ENCODE assay signal across 21 cellular contexts in the genomic region with DNA sequence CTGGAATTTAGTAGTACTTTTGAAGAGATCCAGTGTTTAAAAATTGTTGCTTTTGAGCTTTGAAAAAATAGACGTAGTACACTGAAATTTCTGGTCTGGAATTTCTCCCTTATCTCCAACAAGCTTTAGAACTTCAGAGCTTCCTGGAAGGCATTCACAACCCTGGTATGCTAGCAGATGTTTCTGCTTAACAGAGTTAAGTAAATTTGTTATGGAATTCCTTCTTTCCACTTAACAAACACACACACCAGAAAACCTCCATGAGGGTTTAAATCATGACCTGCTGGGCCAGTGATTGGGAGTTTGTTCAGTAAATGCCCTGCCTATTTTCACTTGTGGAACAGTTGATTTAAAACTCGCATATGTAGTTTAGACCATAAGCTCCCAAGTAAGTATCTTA. TPM values are rescaled to one million over a fixed set of nuclear protein-coding genes. Genes with fewer than 3 reads are reported as not detected.
DNase-seq lines count a peak whose midpoint lies in the region; ATAC-seq and TF ChIP-seq lines count a peak whose summit lies in the region.
"Had no signal": no experiment of that assay in that cellular context is flagged by ENCODE, and none has a peak within 500 bp of the region (broad histone marks: within the 10 kb centered on the region; RNA-seq: fewer than 3 reads in every experiment).

No MANE protein-coding gene starts in this region.

- 24% methylated on average over 2 of the region's 2 CpGs for WGBS in SK-N-SH (ENCODE audit: low lambda C conversion rate)
- WGBS in gastroesophageal sphincter (ENCODE audit: low coverage in 1 of 2), 2 donors = 34 to 43% methylated on average over 2 of the region's 2 CpGs

- H3K9me3 Mint-ChIP-seq in Caco-2 (ENCODE audit: unreplicated experiment) (peaks cover 25% of the 10 kb centered on the region), neural progenitor cell (no peaks in the 10 kb centered on the region)
- H3K9me3 Mint-ChIP-seq: activated naive CD4-positive, alpha-beta T cell treated with anti-CD3 and anti-CD28 coated beads for 36 hours; central memory CD8-positive, alpha-beta T cell; memory B cell; stimulated activated naive CD8-positive, alpha-beta T cell treated with anti-CD3 and anti-CD28 coated beads, Interleukin-15, amount 100 ng/mL, for 72 hours; T-helper 2 cell treated with Interferon-gamma antibody and Interleukin-4, amounts not matched to agents 5 μg/mL and 100 μg/mL, for 36 hours had no signal

- H3K9me3 ChIP-seq in Caco-2 = no peaks in the 10 kb centered on the region
- H3K9me3 ChIP-seq in SK-N-SH = no peaks in the 10 kb centered on the region
- H3K9me3 ChIP-seq in fibroblast of lung (ENCODE audit: control insufficient read depth, insufficient read depth, low read depth, low read length) = no peaks in the 10 kb centered on the region
- H3K9me3 ChIP-seq in neural progenitor cell (ENCODE audit: low read depth) = no peaks in the 10 kb centered on the region
- no peaks in the 10 kb centered on the region for H3K9me3 ChIP-seq in gastroesophageal sphincter
- H3K9me3 ChIP-seq: BLaER1 treated with 17β-estradiol and CSF1 and Interleukin-3, amounts not matched to agents 10 nM and 100 nM; ovary; vagina had no signal

- POLR2A ChIA-PET in Caco-2 (lab: Charles Lee) = interaction anchor here (0.8 kb wide), 1 partner anchor 22 kb away, joined by 4 read pairs; no protein-coding TSS in a partner anchor
- POLR2A ChIA-PET in SK-N-SH (lab: Yijun Ruan, JAX) = no interaction called here

- TF ChIP-seq EP300 in SK-N-SH (IDR thresholded peaks at IDR 0.05; ENCODE audit: borderline replicate concordance in 1 of 2, low read depth in 1 of 2, low read length in 1 of 2) = peak in 1 of 2 experiments; percentile 63; a peak in 2 of 4 replicates
- TF ChIP-seq EP300 in gastroesophageal sphincter (IDR thresholded peaks at IDR 0.05) = no peak

- H3K79me2 ChIP-seq in SK-N-SH (ENCODE audit: insufficient read depth) (no peaks in the 10 kb centered on the region), fibroblast of lung (ENCODE audit: control insufficient read depth, insufficient read depth, low read length) (no peaks in the 10 kb centered on the region), neural progenitor cell (ENCODE audit: low read depth) (no peaks in the 10 kb centered on the region)

- TF ChIP-seq CTCF in Caco-2 (IDR thresholded peaks at IDR 0.05; ENCODE audit: insufficient read depth in 1 of 2, low read depth in 1 of 2, low read length in 1 of 2, severe bottlenecking in 1 of 2, unreplicated experiment in 1 of 2) (no peak), SK-N-SH (IDR thresholded peaks at IDR 0.05) (no peak), fibroblast of lung (conservative IDR thresholded peaks at IDR 0.05 in 1 of 2, IDR thresholded peaks at IDR 0.05 in 1 of 2; ENCODE audit: low read depth in 1 of 2, low read length in 2 of 2) (no peak), neural progenitor cell (IDR thresholded peaks at IDR 0.05) (no peak), gastroesophageal sphincter (IDR thresholded peaks at IDR 0.05) (no peak)

- no peak for TF ChIP-seq RAD21 in SK-N-SH (IDR thresholded peaks at IDR 0.05; ENCODE audit: low read length)

- no peaks in the 10 kb centered on the region for H3K36me3 ChIP-seq in Caco-2 (ENCODE audit: control insufficient read depth, insufficient read depth, low read length)
- H3K36me3 ChIP-seq in SK-N-SH (replicated peaks in 1 of 2; ENCODE audit: control insufficient read depth in 1 of 2, insufficient read depth in 2 of 2, low read length in 1 of 2) = no peaks in the 10 kb centered on the region
- no peaks in the 10 kb centered on the region for H3K36me3 ChIP-seq in fibroblast of lung (ENCODE audit: control insufficient read depth, insufficient read depth, low read length)
- H3K36me3 ChIP-seq in neural progenitor cell = no peaks in the 10 kb centered on the region
- H3K36me3 ChIP-seq in gastroesophageal sphincter = no peaks in the 10 kb centered on the region
- H3K36me3 ChIP-seq: BLaER1 treated with 17β-estradiol and CSF1 and Interleukin-3, amounts not matched to agents 10 nM and 100 nM; ovary; vagina had no signal

- H3F3A ChIP-seq in SK-N-SH (replicated peaks; ENCODE audit: insufficient read depth) = peaks cover 4% of the 10 kb centered on the region
- H3F3A ChIP-seq in neural progenitor cell (ENCODE audit: low read depth) = no peaks in the 10 kb centered on the region

- TF ChIP-seq POLR2A in gastroesophageal sphincter (IDR thresholded peaks at IDR 0.05) = no peak

- no peak for ATAC-seq in HG02938 (IDR thresholded peaks at IDR 0.05; ENCODE audit: unreplicated experiment)
- ATAC-seq in gastroesophageal sphincter = no peak
- ATAC-seq: stimulated activated naive CD8-positive, alpha-beta T cell treated with anti-CD3 and anti-CD28 coated beads, Interleukin-15, amount 100 ng/mL, for 72 hours had no signal

- CTCF ChIA-PET in Caco-2 (lab: Charles Lee) (interaction anchor here (0.9 kb wide), 1 partner anchor 35 kb away, joined by 3 read pairs; no protein-coding TSS in a partner anchor), SK-N-SH (lab: Yijun Ruan, JAX) (interaction anchor here (1.0 to 5.4 kb wide), 5 partner anchors 9 to 182 kb away, joined by 3 to 30 read pairs (median 8); no protein-coding TSS in a partner anchor)

- H3K4me2 ChIP-seq in SK-N-SH = no peak overlapping the region
- H3K4me2 ChIP-seq in fibroblast of lung (ENCODE audit: extremely low read depth, insufficient read depth, low read length) = no peak overlapping the region
- H3K4me2 ChIP-seq in neural progenitor cell = peak overlapping the region; percentile 0
- H3K4me2 ChIP-seq: BLaER1 treated with 17β-estradiol and CSF1 and Interleukin-3, amounts not matched to agents 10 nM and 100 nM had no signal

- H3K4me3 Mint-ChIP-seq in Caco-2 (ENCODE audit: unreplicated experiment) = peak overlapping the region; percentile 39
- no peak overlapping the region for H3K4me3 Mint-ChIP-seq in neural progenitor cell
- H3K4me3 Mint-ChIP-seq: activated naive CD4-positive, alpha-beta T cell treated with anti-CD3 and anti-CD28 coated beads for 36 hours; central memory CD8-positive, alpha-beta T cell; memory B cell; stimulated activated naive CD8-positive, alpha-beta T cell treated with anti-CD3 and anti-CD28 coated beads, Interleukin-15, amount 100 ng/mL, for 72 hours; T-helper 2 cell treated with Interferon-gamma antibody and Interleukin-4, amounts not matched to agents 5 μg/mL and 100 μg/mL, for 36 hours had no signal

- H4K20me1 ChIP-seq in SK-N-SH (ENCODE audit: insufficient read depth) (no peaks in the 10 kb centered on the region), fibroblast of lung (ENCODE audit: control insufficient read depth, extremely low read depth, insufficient read depth, low read length) (no peaks in the 10 kb centered on the region), neural progenitor cell (ENCODE audit: low read depth) (no peaks in the 10 kb centered on the region)
- H4K20me1 ChIP-seq: BLaER1 treated with 17β-estradiol and CSF1 and Interleukin-3, amounts not matched to agents 10 nM and 100 nM had no signal

- H3K4me3 ChIP-seq in Caco-2 (ENCODE audit: low read depth, low read length) (no peak overlapping the region), SK-N-SH (ENCODE audit: low read depth in 2 of 2, low read length in 1 of 2) (no peak overlapping the region), fibroblast of lung (replicated peaks in 1 of 4; ENCODE audit: control extremely low read depth in 1 of 4, insufficient read depth in 1 of 4, low read depth in 3 of 4, low read length in 4 of 4) (no peak overlapping the region), neural progenitor cell (no peak overlapping the region), gastroesophageal sphincter (no peak overlapping the region)
- H3K4me3 ChIP-seq: BLaER1 treated with 17β-estradiol and CSF1 and Interleukin-3, amounts not matched to agents 10 nM and 100 nM; ovary; vagina had no signal

- no peaks in the 10 kb centered on the region for H3K9me2 ChIP-seq in SK-N-SH

- H3K4me1 ChIP-seq in Caco-2 (peaks cover 48% of the 10 kb centered on the region), SK-N-SH (ENCODE audit: control insufficient read depth in 1 of 2, insufficient read depth in 2 of 2, low read depth in 1 of 2, low read length in 1 of 2) (peaks cover 0 to 13% of the 10 kb centered on the region in 2 experiments; a peak in 2 of 4 replicates), fibroblast of lung (ENCODE audit: control insufficient read depth, extremely low read depth, insufficient read depth, low read length) (no peaks in the 10 kb centered on the region), neural progenitor cell (peaks cover 9% of the 10 kb centered on the region), gastroesophageal sphincter (no peaks in the 10 kb centered on the region)
- H3K4me1 ChIP-seq: BLaER1 treated with 17β-estradiol and CSF1 and Interleukin-3, amounts not matched to agents 10 nM and 100 nM; vagina had no signal

- H3K36me3 Mint-ChIP-seq in Caco-2 (ENCODE audit: insufficient read depth, unreplicated experiment) (no peaks in the 10 kb centered on the region), neural progenitor cell (no peaks in the 10 kb centered on the region)
- H3K36me3 Mint-ChIP-seq: memory B cell had no signal

- H2AFZ ChIP-seq in SK-N-SH (ENCODE audit: low read depth) (no peak overlapping the region), fibroblast of lung (ENCODE audit: low read length) (no peak overlapping the region), neural progenitor cell (replicated peaks) (no peak overlapping the region)

- DNase-seq in Caco-2 (peak; percentile 60 to 66), SK-N-SH (peak; percentile 60), fibroblast of lung (ENCODE audit: low read depth in 2 of 2) (peak; percentile 54 to 75), neural progenitor cell (ENCODE audit: low spot score) (peak; percentile 17), midbrain (lab: John Stamatoyannopoulos, UW) (no peak), OCI-M1 (lab: John Stamatoyannopoulos, UW) (no peak)
- DNase-seq: activated CD8-positive, alpha-beta memory T cell treated with anti-CD3 and anti-CD28 coated beads, Interleukin-2, amount 50 U/mL, for 4 hours; activated naive CD4-positive, alpha-beta T cell treated with anti-CD3 and anti-CD28 coated beads for 36 hours; NCI-H1092 treated with DMSO at 0.1 percent for 48 hours; NCI-H2171; ovary; small intestine; stimulated activated naive CD8-positive, alpha-beta T cell treated with anti-CD3 and anti-CD28 coated beads, Interleukin-15, amount 100 ng/mL, for 72 hours had no signal

- H3K9ac ChIP-seq in SK-N-SH (no peak overlapping the region), fibroblast of lung (ENCODE audit: insufficient read depth, low read length) (no peak overlapping the region), neural progenitor cell (no peak overlapping the region)
- H3K9ac ChIP-seq: BLaER1 treated with 17β-estradiol and CSF1 and Interleukin-3, amounts not matched to agents 10 nM and 100 nM had no signal

- H3K27ac Mint-ChIP-seq in Caco-2 (ENCODE audit: unreplicated experiment) (peak overlapping the region; percentile 63), neural progenitor cell (no peak overlapping the region)
- H3K27ac Mint-ChIP-seq: activated naive CD4-positive, alpha-beta T cell treated with anti-CD3 and anti-CD28 coated beads for 36 hours; memory B cell; stimulated activated naive CD8-positive, alpha-beta T cell treated with anti-CD3 and anti-CD28 coated beads, Interleukin-15, amount 100 ng/mL, for 72 hours; T-helper 2 cell treated with Interferon-gamma antibody and Interleukin-4, amounts not matched to agents 5 μg/mL and 100 μg/mL, for 36 hours had no signal

- H3K27me3 Mint-ChIP-seq in Caco-2 (ENCODE audit: insufficient read depth, unreplicated experiment) (no peaks in the 10 kb centered on the region), neural progenitor cell (ENCODE audit: insufficient read depth, low read depth) (no peaks in the 10 kb centered on the region)

- no TSS peak for BruUV-seq in Caco-2 (replicated peaks; lab: Mats Ljungman, UMichigan)

- H3K4me1 Mint-ChIP-seq in Caco-2 (ENCODE audit: low read depth, unreplicated experiment) (peaks cover 32% of the 10 kb centered on the region), neural progenitor cell (peaks cover 5% of the 10 kb centered on the region)
- H3K4me1 Mint-ChIP-seq: central memory CD8-positive, alpha-beta T cell; memory B cell; stimulated activated naive CD8-positive, alpha-beta T cell treated with anti-CD3 and anti-CD28 coated beads, Interleukin-15, amount 100 ng/mL, for 72 hours had no signal

- H3K27ac ChIP-seq in SK-N-SH (ENCODE audit: low read depth in 2 of 2, low read length in 1 of 2) (peak overlapping the region in 1 of 2 experiments; percentile 67; a peak in 1 of 4 replicates), fibroblast of lung (ENCODE audit: insufficient read depth, low read length) (no peak overlapping the region), neural progenitor cell (peak overlapping the region; percentile 36), gastroesophageal sphincter (no peak overlapping the region)
- H3K27ac ChIP-seq: BLaER1 treated with 17β-estradiol and CSF1 and Interleukin-3, amounts not matched to agents 10 nM and 100 nM; ovary; vagina had no signal

- H3K27me3 ChIP-seq in Caco-2 (replicated peaks; ENCODE audit: control insufficient read depth, insufficient read depth, low read length) (no peaks in the 10 kb centered on the region), SK-N-SH (ENCODE audit: insufficient read depth) (no peaks in the 10 kb centered on the region), fibroblast of lung (ENCODE audit: control insufficient read depth, insufficient read depth, low read length) (no peaks in the 10 kb centered on the region), neural progenitor cell (no peaks in the 10 kb centered on the region), gastroesophageal sphincter (no peaks in the 10 kb centered on the region)
- H3K27me3 ChIP-seq: BLaER1 treated with 17β-estradiol and CSF1 and Interleukin-3, amounts not matched to agents 10 nM and 100 nM; ovary; vagina had no signal

- intact Hi-C loops in Caco-2 (cut with micrococcal nuclease; ENCODE audit: unreplicated experiment) = loop anchor here (1.0 to 2.0 kb wide), 3 partner anchors 20 to 183 kb away; no protein-coding TSS in a partner anchor

RNA-seq across cellular contexts. Expression of a gene that starts 13.7 kb away (rescaled TPM):
- total RNA-seq in Caco-2 (2022) (not detected in 2 replicates), fibroblast of lung (not detected in 2 replicates), neural progenitor cell (ENCODE audit: low replicate concordance) (not detected in 2 replicates), gastroesophageal sphincter (not detected)
- polyA plus RNA-seq in SK-N-SH (2012; rRNA removed) (not detected in 2 replicates), fibroblast of lung (not detected in 2 replicates)
- not detected in 2 replicates for polyA plus RNA-seq in SK-N-SH (2012; cell fraction: cytosol; rRNA removed)
- not detected in 2 replicates for polyA plus RNA-seq in SK-N-SH (2012; cell fraction: nucleus; rRNA removed)
- not detected in 2 replicates for polyA plus RNA-seq in fibroblast of lung (2012)
- polyA minus RNA-seq in fibroblast of lung (ENCODE audit: low replicate concordance) = not detected in 2 replicates
- total RNA-seq: activated naive CD4-positive, alpha-beta T cell treated with anti-CD3 and anti-CD28 coated beads for 36 hours; H1; ovary; vagina had no signal
- polyA plus RNA-seq: H1, ovary had no signal

RNA-seq across cellular contexts. Expression of a gene that starts 40.3 kb away (rescaled TPM):
- total RNA-seq in Caco-2 (2022) = not detected in 2 replicates
- polyA plus RNA-seq in SK-N-SH (2012; rRNA removed) = 0.05 TPM in 1 of 2 replicates, not detected in the other
- 0.01 TPM in 1 of 2 replicates, not detected in the other for polyA plus RNA-seq in SK-N-SH (2012; cell fraction: cytosol; rRNA removed)
- polyA plus RNA-seq in SK-N-SH (2012; cell fraction: nucleus; rRNA removed) = not detected in 2 replicates
- total RNA-seq in fibroblast of lung = not detected in 2 replicates
- polyA plus RNA-seq in fibroblast of lung = not detected in 2 replicates
- polyA plus RNA-seq in fibroblast of lung (2012) = not detected in 2 replicates
- not detected in 2 replicates for polyA minus RNA-seq in fibroblast of lung (ENCODE audit: low replicate concordance)
- total RNA-seq in neural progenitor cell (ENCODE audit: low replicate concordance) = not detected in 2 replicates
- not detected for total RNA-seq in gastroesophageal sphincter
- total RNA-seq: activated naive CD4-positive, alpha-beta T cell treated with anti-CD3 and anti-CD28 coated beads for 36 hours; vagina had no signal

RNA-seq across cellular contexts. Expression of a gene that starts 57.7 kb away (rescaled TPM):
- total RNA-seq in Caco-2 (2022) (87.9 and 88.9 TPM in 2 replicates), fibroblast of lung (31.1 and 45.4 TPM in 2 replicates), neural progenitor cell (ENCODE audit: low replicate concordance) (62.8 and 118 TPM in 2 replicates), gastroesophageal sphincter (100 to 1,000 TPM in 2 of 4 donors, 10 to 100 TPM in 2; 65.4 to 172 (median 115) TPM)
- polyA plus RNA-seq in SK-N-SH (2012; rRNA removed) (10.9 and 14.6 TPM in 2 replicates), fibroblast of lung (26.0 and 35.8 TPM in 2 replicates)
- 20.3 and 38.9 TPM in 2 replicates for polyA plus RNA-seq in SK-N-SH (2012; cell fraction: cytosol; rRNA removed)
- polyA plus RNA-seq in SK-N-SH (2012; cell fraction: nucleus; rRNA removed) = 2.5 and 7.4 TPM in 2 replicates
- polyA plus RNA-seq in fibroblast of lung (2012) = 32.7 and 55.6 TPM in 2 replicates
- polyA minus RNA-seq in fibroblast of lung (ENCODE audit: low replicate concordance) = 0.35 TPM in 1 of 2 replicates, not detected in the other

Comparison
In these comparisons a context has a peak if more than half of its experiments do, and no peak if none do; other contexts are left out.
1. DNase-seq: peak in Caco-2 (2 of 2), SK-N-SH (single experiment), fibroblast of lung (2 of 2) and neural progenitor cell (single experiment); none in midbrain (single experiment) and OCI-M1 (single experiment).